In genomic region chr17:12137859-12138258, GRCh38 we compare ENCODE assay signal across 38 cellular contexts.
"Had no signal": no experiment of that assay in that cellular context is flagged by ENCODE, and none has a peak within 500 bp of the region (broad histone marks: within the 10 kb centered on the region; RNA-seq: fewer than 3 reads in every experiment).

No MANE protein-coding gene starts in this region.

- H3K4me1 Mint-ChIP-seq: activated CD4-positive, alpha-beta memory T cell treated with anti-CD3 and anti-CD28 coated beads, Interleukin-2, amount 10 ng/mL, durations not matched to agents 7 days and 5 days; activated CD4-positive, alpha-beta T cell treated with anti-CD3 and anti-CD28 coated beads for 36 hours; activated CD4-positive, alpha-beta T cell treated with anti-CD3 and anti-CD28 coated beads, Interleukin-2, amount 10 ng/mL, durations not matched to agents 7 days and 5 days; activated CD8-positive, alpha-beta memory T cell treated with anti-CD3 and anti-CD28 coated beads, Interleukin-2, amount 10 ng/mL, durations not matched to agents 7 days and 5 days; activated naive CD4-positive, alpha-beta T cell treated with anti-CD3 and anti-CD28 coated beads, Interleukin-2, amount 50 U/mL, for 24 hours; activated naive CD8-positive, alpha-beta T cell treated with anti-CD3 and anti-CD28 coated beads, Interleukin-2, amount 10 ng/mL, durations not matched to agents 7 days and 5 days; activated naive CD8-positive, alpha-beta T cell treated with anti-CD3 and anti-CD28 coated beads, Interleukin-2, amount 50 U/mL, for 24 hours; brain; central memory CD8-positive, alpha-beta T cell had no signal

- DNase-seq: activated CD4-positive, alpha-beta memory T cell treated with anti-CD3 and anti-CD28 coated beads, Interleukin-2, amount 10 ng/mL, durations not matched to agents 7 days and 5 days; activated CD4-positive, alpha-beta T cell treated with anti-CD3 and anti-CD28 coated beads for 1 hour; activated CD4-positive, alpha-beta T cell treated with anti-CD3 and anti-CD28 coated beads for 36 hours; activated CD4-positive, alpha-beta T cell treated with anti-CD3 and anti-CD28 coated beads for 48 hours; activated CD4-positive, alpha-beta T cell treated with anti-CD3 and anti-CD28 coated beads, Interleukin-2, amount 10 ng/mL, durations not matched to agents 7 days and 5 days; activated CD4-positive, alpha-beta T cell treated with anti-CD3 and anti-CD28 coated beads, Interleukin-2, amount 50 U/mL, for 48 hours; activated CD4-positive, CD25-positive, alpha-beta regulatory T cell; activated CD8-positive, alpha-beta memory T cell treated with anti-CD3 and anti-CD28 coated beads for 24 hours; activated CD8-positive, alpha-beta memory T cell treated with anti-CD3 and anti-CD28 coated beads, Interleukin-2, amount 10 ng/mL, durations not matched to agents 7 days and 5 days; activated CD8-positive, alpha-beta memory T cell treated with anti-CD3 and anti-CD28 coated beads, Interleukin-2, amount 50 U/mL, for 48 hours; activated CD8-positive, alpha-beta T cell treated with anti-CD3 and anti-CD28 coated beads, Interleukin-2, amount 10 ng/mL, durations not matched to agents 7 days and 5 days; activated effector memory CD4-positive, alpha-beta T cell treated with anti-CD3 and anti-CD28 coated beads, Interleukin-2, amount 50 U/mL, for 16 hours; activated gamma-delta T cell treated with Interleukin-2 at 50 U/mL for 16 hours; activated naive CD4-positive, alpha-beta T cell; activated naive CD4-positive, alpha-beta T cell treated with anti-CD3 and anti-CD28 coated beads for 36 hours; activated naive CD8-positive, alpha-beta T cell treated with anti-CD3 and anti-CD28 coated beads, Interleukin-2, amount 10 ng/mL, durations not matched to agents 7 days and 5 days; activated naive CD8-positive, alpha-beta T cell treated with anti-CD3 and anti-CD28 coated beads, Interleukin-2, amount 50 U/mL, for 24 hours; activated T-cell treated with anti-CD3 and anti-CD28 coated beads, Interleukin-2, amount 50 U/mL, for 24 hours; activated T-cell treated with anti-CD3 and anti-CD28 coated beads, Interleukin-2, amount 50 U/mL, for 48 hours; amygdala; anterior cingulate cortex; caudate nucleus; cerebellar nuclear complex; T-helper 1 cell; T-helper 2 cell; T-helper 9 cell had no signal

- H3K27me3 ChIP-seq: ascending aorta, cardiac muscle cell had no signal

- H3K27me3 Mint-ChIP-seq: activated CD4-positive, alpha-beta memory T cell treated with anti-CD3 and anti-CD28 coated beads, Interleukin-2, amount 10 ng/mL, durations not matched to agents 7 days and 5 days; activated CD4-positive, alpha-beta T cell treated with anti-CD3 and anti-CD28 coated beads for 36 hours; activated CD4-positive, alpha-beta T cell treated with anti-CD3 and anti-CD28 coated beads, Interleukin-2, amount 10 ng/mL, durations not matched to agents 7 days and 5 days; activated CD8-positive, alpha-beta memory T cell treated with anti-CD3 and anti-CD28 coated beads, Interleukin-2, amount 10 ng/mL, durations not matched to agents 7 days and 5 days; activated naive CD4-positive, alpha-beta T cell treated with anti-CD3 and anti-CD28 coated beads, Interleukin-2, amount 50 U/mL, for 24 hours; activated naive CD8-positive, alpha-beta T cell; activated naive CD8-positive, alpha-beta T cell treated with anti-CD3 and anti-CD28 coated beads, Interleukin-2, amount 10 ng/mL, durations not matched to agents 7 days and 5 days; activated naive CD8-positive, alpha-beta T cell treated with anti-CD3 and anti-CD28 coated beads, Interleukin-2, amount 50 U/mL, for 24 hours; activated T-cell treated with anti-CD3 and anti-CD28 coated beads, Interleukin-2, amount 50 U/mL, for 24 hours; brain; central memory CD8-positive, alpha-beta T cell had no signal

- H3K4me3 ChIP-seq: ascending aorta, cardiac muscle cell had no signal

- H3K27ac ChIP-seq: ascending aorta, cardiac muscle cell, VCaP had no signal

- H3K4me3 Mint-ChIP-seq: activated CD4-positive, alpha-beta memory T cell treated with anti-CD3 and anti-CD28 coated beads, Interleukin-2, amount 10 ng/mL, durations not matched to agents 7 days and 5 days; activated CD4-positive, alpha-beta T cell treated with anti-CD3 and anti-CD28 coated beads for 36 hours; activated CD4-positive, alpha-beta T cell treated with anti-CD3 and anti-CD28 coated beads, Interleukin-2, amount 10 ng/mL, durations not matched to agents 7 days and 5 days; activated CD8-positive, alpha-beta memory T cell treated with anti-CD3 and anti-CD28 coated beads, Interleukin-2, amount 10 ng/mL, durations not matched to agents 7 days and 5 days; activated CD8-positive, alpha-beta T cell treated with anti-CD3 and anti-CD28 coated beads, Interleukin-2, amount 10 ng/mL, durations not matched to agents 7 days and 5 days; activated naive CD4-positive, alpha-beta T cell treated with anti-CD3 and anti-CD28 coated beads for 36 hours; activated naive CD4-positive, alpha-beta T cell treated with anti-CD3 and anti-CD28 coated beads, Interleukin-2, amount 50 U/mL, for 24 hours; activated naive CD8-positive, alpha-beta T cell; activated naive CD8-positive, alpha-beta T cell treated with anti-CD3 and anti-CD28 coated beads, Interleukin-2, amount 10 ng/mL, durations not matched to agents 7 days and 5 days; activated naive CD8-positive, alpha-beta T cell treated with anti-CD3 and anti-CD28 coated beads, Interleukin-2, amount 50 U/mL, for 24 hours; activated T-cell treated with anti-CD3 and anti-CD28 coated beads, Interleukin-2, amount 50 U/mL, for 24 hours; brain; central memory CD8-positive, alpha-beta T cell; T-helper 1 cell treated with Interleukin-12 subunit alpha and Interleukin-12 subunit beta and Interleukin-4 antibody, amounts not matched to agents 30 μg/mL and 1 μg/mL, for 36 hours; T-helper 2 cell treated with Interferon-gamma antibody and Interleukin-4, amounts not matched to agents 5 μg/mL and 100 μg/mL, for 36 hours had no signal

- H3K4me1 ChIP-seq: ascending aorta had no signal

- H3K27ac Mint-ChIP-seq: activated CD4-positive, alpha-beta memory T cell treated with anti-CD3 and anti-CD28 coated beads, Interleukin-2, amount 10 ng/mL, durations not matched to agents 7 days and 5 days; activated CD4-positive, alpha-beta T cell treated with anti-CD3 and anti-CD28 coated beads for 36 hours; activated CD4-positive, alpha-beta T cell treated with anti-CD3 and anti-CD28 coated beads, Interleukin-2, amount 10 ng/mL, durations not matched to agents 7 days and 5 days; activated CD8-positive, alpha-beta memory T cell treated with anti-CD3 and anti-CD28 coated beads, Interleukin-2, amount 10 ng/mL, durations not matched to agents 7 days and 5 days; activated CD8-positive, alpha-beta T cell treated with anti-CD3 and anti-CD28 coated beads, Interleukin-2, amount 10 ng/mL, durations not matched to agents 7 days and 5 days; activated naive CD4-positive, alpha-beta T cell treated with anti-CD3 and anti-CD28 coated beads for 36 hours; activated naive CD8-positive, alpha-beta T cell; activated naive CD8-positive, alpha-beta T cell treated with anti-CD3 and anti-CD28 coated beads, Interleukin-2, amount 10 ng/mL, durations not matched to agents 7 days and 5 days; activated naive CD8-positive, alpha-beta T cell treated with anti-CD3 and anti-CD28 coated beads, Interleukin-2, amount 50 U/mL, for 24 hours; activated T-cell treated with anti-CD3 and anti-CD28 coated beads, Interleukin-2, amount 50 U/mL, for 24 hours; brain; T-helper 1 cell treated with Interleukin-12 subunit alpha and Interleukin-12 subunit beta and Interleukin-4 antibody, amounts not matched to agents 30 μg/mL and 1 μg/mL, for 36 hours; T-helper 2 cell treated with Interferon-gamma antibody and Interleukin-4, amounts not matched to agents 5 μg/mL and 100 μg/mL, for 36 hours had no signal

- ATAC-seq: activated CD4-positive, alpha-beta T cell treated with anti-CD3 and anti-CD28 coated beads for 36 hours; activated CD4-positive, CD25-positive, alpha-beta regulatory T cell treated with anti-CD3 and anti-CD28 coated beads, Interleukin-2, amount 50 U/mL, for 24 hours; activated CD8-positive, alpha-beta memory T cell treated with anti-CD3 and anti-CD28 coated beads, Interleukin-2, amount 10 ng/mL, durations not matched to agents 7 days and 5 days; activated CD8-positive, alpha-beta T cell treated with anti-CD3 and anti-CD28 coated beads, Interleukin-2, amount 10 ng/mL, durations not matched to agents 7 days and 5 days; activated naive CD8-positive, alpha-beta T cell treated with anti-CD3 and anti-CD28 coated beads, Interleukin-2, amount 50 U/mL, for 24 hours had no signal

- FAIRE-seq: bronchial epithelial cell, TTC549 had no signal
